In the genomic region with DNA sequence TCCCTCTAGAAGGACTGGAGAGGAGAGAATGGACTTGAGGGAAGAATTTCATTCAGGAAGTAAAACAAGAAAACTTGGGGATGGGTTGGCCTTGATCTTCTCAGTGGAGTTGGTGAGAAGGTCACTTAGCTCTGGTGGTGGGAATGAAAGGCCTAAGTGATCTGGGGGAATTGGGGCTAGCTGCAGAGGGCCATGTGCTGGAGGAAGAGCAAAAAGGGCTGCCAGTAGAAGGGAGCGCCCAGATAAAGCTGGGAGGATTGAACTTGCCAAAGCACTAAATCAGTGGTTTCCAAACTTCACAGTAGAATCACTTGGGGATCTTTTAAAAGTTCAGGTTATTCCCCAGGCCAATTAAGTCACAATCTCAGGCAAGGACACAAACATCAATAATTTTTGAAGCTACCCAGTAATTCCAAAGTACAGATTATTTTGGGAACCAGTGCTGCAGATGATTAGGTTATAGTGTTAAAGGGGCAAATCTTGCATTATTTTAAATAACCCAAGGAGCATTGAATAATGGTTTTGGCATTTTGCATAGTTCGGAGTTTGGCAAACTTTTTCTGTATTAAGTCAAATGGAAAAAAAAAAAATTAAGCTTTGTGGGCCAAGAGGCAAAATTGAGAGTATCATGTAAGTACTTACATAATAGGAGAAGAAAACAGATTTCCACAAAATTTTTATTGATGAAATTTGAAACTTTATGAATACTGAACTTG, we compare ENCODE assay signal across 28 cellular contexts. TPM values are rescaled to one million over a fixed set of nuclear protein-coding genes. Genes with fewer than 3 reads are reported as not detected.
A peak's percentile ranks its signal among the peaks of the same experiment; 100 is the strongest.
DNase-seq lines count a peak whose midpoint lies in the region; ATAC-seq and TF ChIP-seq lines count a peak whose summit lies in the region.
"Had no signal": no experiment of that assay in that cellular context is flagged by ENCODE, and none has a peak within 500 bp of the region (broad histone marks: within the 10 kb centered on the region; RNA-seq: fewer than 3 reads in every experiment).

No MANE protein-coding gene starts in this region.

- intact Hi-C loops in Right ventricle myocardium inferior (cut with DNase I) (no loop called here), cardiac septum (cut with DNase I) (no loop called here), left ventricle myocardium inferior (cut with micrococcal nuclease) (loop anchor here (5.0 kb wide), 1 partner anchor 128 kb away; no protein-coding TSS in a partner anchor), uterus (cut with DNase I; ENCODE audit: low total_unique reads) (loop anchor here (5.0 kb wide), 1 partner anchor 133 kb away; no protein-coding TSS in a partner anchor)

- H3K4me3 ChIP-seq in left ventricle myocardium inferior (no peak overlapping the region), uterus (no peak overlapping the region)
- H3K4me3 ChIP-seq: dorsolateral prefrontal cortex, gastroesophageal sphincter had no signal

- TF ChIP-seq POLR2A in uterus (IDR thresholded peaks at IDR 0.05) = no peak

- H3K36me3 ChIP-seq in left ventricle myocardium inferior = no peaks in the 10 kb centered on the region
- H3K36me3 ChIP-seq in uterus = no peaks in the 10 kb centered on the region
- H3K36me3 ChIP-seq: BE2C, gastroesophageal sphincter had no signal

- peak; percentile 78 for ATAC-seq in Right ventricle myocardium inferior
- ATAC-seq: gastroesophageal sphincter; naive thymus-derived CD8-positive, alpha-beta T cell had no signal

- TF ChIP-seq CTCF in left ventricle myocardium inferior (IDR thresholded peaks at IDR 0.05; ENCODE audit: borderline replicate concordance) = no peak
- no peak for TF ChIP-seq CTCF in uterus (IDR thresholded peaks at IDR 0.05)

- H3K9me3 ChIP-seq in left ventricle myocardium inferior (replicated peaks) = no peaks in the 10 kb centered on the region
- H3K9me3 ChIP-seq in uterus = no peaks in the 10 kb centered on the region
- H3K9me3 ChIP-seq: BE2C, gastroesophageal sphincter had no signal

- no peaks in the 10 kb centered on the region for H3K27me3 ChIP-seq in left ventricle myocardium inferior (ENCODE audit: low read depth)
- H3K27me3 ChIP-seq in uterus = no peaks in the 10 kb centered on the region
- H3K27me3 ChIP-seq: BE2C, dorsolateral prefrontal cortex, gastroesophageal sphincter had no signal

- peak overlapping the region; percentile 6 for H3K27ac ChIP-seq in left ventricle myocardium inferior (replicated peaks)
- H3K27ac ChIP-seq in uterus = peak overlapping the region; percentile 6 to 50
- H3K27ac ChIP-seq: dorsolateral prefrontal cortex, epithelial cell of prostate, VCaP had no signal

- DNase-seq in DMS79 treated with DMSO at 0.1 percent for 48 hours (lab: John Stamatoyannopoulos, UW) (peak; percentile 13), DMS79 (lab: John Stamatoyannopoulos, UW) (no peak), Right ventricle myocardium inferior (ENCODE audit: missing footprints) (no peak), cardiac septum (ENCODE audit: low spot score) (no peak), left ventricle myocardium inferior (peak; percentile 18), uterus (no peak), NCI-H1436 treated with DMSO at 0.1 percent for 48 hours (lab: John Stamatoyannopoulos, UW) (no peak), NCI-H524 treated with DMSO at 0.1 percent for 48 hours (lab: John Stamatoyannopoulos, UW) (no peak)
- DNase-seq: activated CD8-positive, alpha-beta memory T cell treated with anti-CD3 and anti-CD28 coated beads, Interleukin-2, amount 50 U/mL, for 48 hours; activated gamma-delta T cell; amniotic stem cell; BE2C; Calu3; central memory CD4-positive, alpha-beta T cell; dorsolateral prefrontal cortex; H9; kidney glomerular epithelial cell; naive thymus-derived CD8-positive, alpha-beta T cell; NCI-H187 treated with DMSO at 0.1 percent for 48 hours; small intestine; stimulated activated CD4-positive, alpha-beta T cell treated with anti-CD3 and anti-CD28 coated beads, Interleukin-4, amount 100 ng/mL, for 1 hour had no signal

- H3K4me1 ChIP-seq in left ventricle myocardium inferior = peaks cover 27% of the 10 kb centered on the region
- H3K4me1 ChIP-seq in uterus = no peaks in the 10 kb centered on the region
- H3K4me1 ChIP-seq: BE2C had no signal

RNA-seq across cellular contexts. Expression of gene RFPL4B, which starts 36.5 kb away (rescaled TPM):
- total RNA-seq in Right ventricle myocardium inferior (not detected), cardiac septum (0.11 TPM), left ventricle myocardium inferior (not detected), uterus (1 to 10 TPM in 1 of 4 donors, not detected in 3; 1.5 TPM)
- total RNA-seq: A172; Calu3; gastroesophageal sphincter; H9; mesenteric fat pad; naive thymus-derived CD8-positive, alpha-beta T cell; progenitor cell of endocrine pancreas; subcutaneous adipose tissue had no signal

RNA-seq across cellular contexts. Expression of gene LAMA4, which starts 56.2 kb away (rescaled TPM):
- total RNA-seq in Right ventricle myocardium inferior (83.0 TPM), cardiac septum (93.9 TPM), left ventricle myocardium inferior (103 TPM), uterus (100 to 1,000 TPM; 107 to 329 (median 271) TPM)
- total RNA-seq: naive thymus-derived CD8-positive, alpha-beta T cell had no signal

Comparison
In these comparisons a context has a peak if more than half of its experiments do, and no peak if none do; other contexts are left out.
1. DNase-seq: peak in DMS79 treated with DMSO at 0.1 percent for 48 hours (single experiment) and left ventricle myocardium inferior (single experiment); none in DMS79 (single experiment), Right ventricle myocardium inferior (single experiment), cardiac septum (single experiment), uterus (0 of 2), NCI-H1436 treated with DMSO at 0.1 percent for 48 hours (single experiment) and NCI-H524 treated with DMSO at 0.1 percent for 48 hours (single experiment).
2. intact Hi-C loops: an anchor here in left ventricle myocardium inferior (5.0 kb wide) and uterus (5.0 kb wide); none called in Right ventricle myocardium inferior and cardiac septum.